8 cellular contexts compared by ENCODE assay signal in the genomic region with DNA sequence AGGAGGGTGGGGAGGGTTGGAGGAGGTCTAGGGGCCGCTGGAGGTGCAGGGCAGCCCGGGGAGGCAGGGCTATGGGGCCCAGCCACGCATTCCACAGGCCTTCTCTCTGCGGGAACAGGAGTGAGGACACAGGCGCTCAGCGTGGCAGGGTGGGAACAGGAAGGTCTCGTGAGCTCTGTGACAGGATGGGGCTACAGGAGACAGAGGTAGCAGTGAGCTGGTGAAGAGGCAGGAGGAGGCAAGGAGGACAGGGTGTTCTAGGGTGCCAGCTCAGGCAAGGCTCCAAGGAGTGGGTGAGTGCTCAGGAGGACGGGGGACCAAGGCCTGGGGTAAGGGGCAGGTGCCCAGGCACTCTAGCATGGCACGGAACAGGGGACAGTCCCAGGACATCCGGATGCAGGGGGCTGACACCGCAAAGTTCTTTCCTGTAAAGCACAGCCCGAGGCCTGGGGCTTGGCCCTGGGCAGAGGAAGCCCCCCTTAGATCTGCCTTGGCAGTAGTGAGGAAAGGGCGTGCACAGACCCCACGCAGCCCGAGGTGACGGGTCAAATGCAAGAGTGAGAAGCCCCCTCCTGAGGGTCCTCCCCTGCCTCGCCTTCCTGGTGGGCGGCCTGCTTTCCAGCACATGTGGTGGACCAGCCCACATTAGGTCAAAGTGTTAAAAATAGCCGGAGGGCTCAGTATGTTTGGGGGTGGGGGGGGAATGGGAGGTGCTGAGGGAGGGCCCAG. TPM values are rescaled to one million over a fixed set of nuclear protein-coding genes. Genes with fewer than 3 reads are reported as not detected.
DNase-seq lines count a peak whose midpoint lies in the region; ATAC-seq, FAIRE-seq and TF ChIP-seq lines count a peak whose summit lies in the region.

No MANE protein-coding gene starts in this region.

- H2AFZ ChIP-seq in HepG2 (ENCODE audit: low read length): no peak overlapping the region

- H3K36me3 ChIP-seq in Panc1 (ENCODE audit: control insufficient read depth, insufficient read depth, low read length) (peaks cover under 1% of the 10 kb centered on the region; the same call in 1 of the 2 replicates), HepG2 (replicated peaks in 1 of 2; ENCODE audit: control insufficient read depth in 1 of 2, insufficient read depth in 2 of 2, low read length in 2 of 2) (no peaks in the 10 kb centered on the region)

- POLR2A ChIA-PET in Panc1 (lab: Charles Lee): interaction anchor here (0.6 to 7.3 kb wide), 7 partner anchors 11 to 116 kb away, joined by 3 to 108 read pairs (median 11); a partner anchor contains a TSS
- POLR2A ChIA-PET in HepG2 (lab: Yijun Ruan, JAX): interaction anchor here (1.0 to 17.8 kb wide), 25 partner anchors 9 to 421 kb away, joined by 3 to 952 read pairs (median 20); a partner anchor contains a TSS

- DNase-seq in EH (ENCODE audit: low read depth) (peak; percentile 63), Panc1 (ENCODE audit: low read depth, low spot score) (no peak), HepG2 (ENCODE audit: low spot score) (no peak), cortex of kidney (lab: John Stamatoyannopoulos, UW) (no peak), SK-N-DZ (ENCODE audit: low spot score) (no peak)
- DNase-seq in central memory CD4-positive, alpha-beta T cell: peak; percentile 39
- DNase-seq in stimulated activated naive CD8-positive, alpha-beta T cell treated with anti-CD3 and anti-CD28 coated beads, Interleukin-15, amount 100 ng/mL, for 72 hours: peak; percentile 56 to 73

- peak in 1 of 2 experiments; percentile 58; a peak in 2 of 4 replicates for TF ChIP-seq POLR2A in HepG2 (IDR thresholded peaks at IDR 0.05; ENCODE audit: insufficient read depth in 1 of 2, low read depth in 2 of 2, low read length in 2 of 2)

- H3K4me1 Mint-ChIP-seq in stimulated activated naive CD8-positive, alpha-beta T cell treated with anti-CD3 and anti-CD28 coated beads, Interleukin-15, amount 100 ng/mL, for 72 hours: peaks cover 63% of the 10 kb centered on the region

- TF ChIP-seq RAD21 in HepG2 (CRISPR knock-in tag; IDR thresholded peaks at IDR 0.05): no peak

- peak overlapping the region; percentile 100 for H3K9ac ChIP-seq in HepG2 (ENCODE audit: insufficient read depth, low read depth, low read length)

- WGBS in HepG2 (ENCODE audit: low lambda C conversion rate): 0% methylated on average over 11 of the region's 19 CpGs

- BruUV-seq in Panc1 (replicated peaks; lab: Mats Ljungman, UMichigan) (no TSS peak), HepG2 (replicated peaks; lab: Mats Ljungman, UMichigan) (no TSS peak)

- no peaks in the 10 kb centered on the region for H3K27me3 ChIP-seq in Panc1 (ENCODE audit: control insufficient read depth, insufficient read depth, low read length)
- H3K27me3 ChIP-seq in HepG2 (ENCODE audit: control insufficient read depth in 1 of 2, insufficient read depth in 2 of 2, low read length in 2 of 2): no peaks in the 10 kb centered on the region; a peak in 1 of 5 replicates

- CTCF ChIA-PET in Panc1 (lab: Charles Lee): interaction anchor here (0.6 to 0.7 kb wide), 2 partner anchors 37 to 91 kb away, joined by 3 to 5 read pairs; no protein-coding TSS in a partner anchor
- CTCF ChIA-PET in HepG2 (lab: Yijun Ruan, JAX; ENCODE audit: low intra/inter-chr PET ratio, low total read pairs): interaction anchor here (2.7 kb wide), 1 partner anchor 93 kb away, joined by 20 read pairs; no protein-coding TSS in a partner anchor

- H3K4me3 ChIP-seq in Panc1 (ENCODE audit: low read depth in 2 of 2, low read length in 2 of 2): peak overlapping the region in 1 of 2 experiments; percentile 7; a peak in 1 of 4 replicates
- H3K4me3 ChIP-seq in HepG2 (replicated peaks in 1 of 3; ENCODE audit: insufficient read depth in 1 of 3, low read depth in 2 of 3, low read length in 3 of 3): peak overlapping the region; percentile 62 to 87 (median 64)

- H3K9me3 ChIP-seq in Panc1 (ENCODE audit: control insufficient read depth, insufficient read depth, low read depth, low read length) (no peaks in the 10 kb centered on the region), HepG2 (ENCODE audit: low read length) (no peaks in the 10 kb centered on the region)

- H3K4me1 ChIP-seq in Panc1 (ENCODE audit: control insufficient read depth, insufficient read depth, low read length) (peaks cover 71% of the 10 kb centered on the region), HepG2 (ENCODE audit: insufficient read depth, low read length) (peaks cover 67% of the 10 kb centered on the region)

- H3K9me3 Mint-ChIP-seq in stimulated activated naive CD8-positive, alpha-beta T cell treated with anti-CD3 and anti-CD28 coated beads, Interleukin-15, amount 100 ng/mL, for 72 hours: peaks cover 0 to 6% of the 10 kb centered on the region in 2 donors

- intact Hi-C loops in Panc1 (cut with micrococcal nuclease; ENCODE audit: unreplicated experiment): loop anchor here (5.0 kb wide), 1 partner anchor 94 kb away; no protein-coding TSS in a partner anchor
- intact Hi-C loops in HepG2 (cut with micrococcal nuclease; ENCODE audit: unreplicated experiment): loop anchor here (1.0 to 5.0 kb wide), 5 partner anchors 9 to 94 kb away; a partner anchor contains a TSS

- FAIRE-seq in HepG2 (lab: Jason Lieb, UNC): no peak

- peak overlapping the region; percentile 90 to 97 for H3K4me3 Mint-ChIP-seq in stimulated activated naive CD8-positive, alpha-beta T cell treated with anti-CD3 and anti-CD28 coated beads, Interleukin-15, amount 100 ng/mL, for 72 hours

- H4K20me1 ChIP-seq in HepG2 (ENCODE audit: insufficient read depth, low read length): peaks cover 2% of the 10 kb centered on the region; the same call in 1 of the 2 replicates

- H3K27me3 Mint-ChIP-seq in stimulated activated naive CD8-positive, alpha-beta T cell treated with anti-CD3 and anti-CD28 coated beads, Interleukin-15, amount 100 ng/mL, for 72 hours: peaks cover 4% of the 10 kb centered on the region

- TF ChIP-seq EP300 in HepG2 (IDR thresholded peaks at IDR 0.05; ENCODE audit: low read depth in 2 of 2, low read length in 2 of 2) (no peak), HepG2 (CRISPR knock-in tag; IDR thresholded peaks at IDR 0.05; ENCODE audit: borderline replicate concordance) (no peak)

- H3K27ac ChIP-seq in Panc1 (ENCODE audit: low read length) (peak overlapping the region; percentile 100), HepG2 (ENCODE audit: extremely low read length, insufficient read depth, low read length) (peak overlapping the region; percentile 100)

- H3K4me2 ChIP-seq in HepG2 (ENCODE audit: low read depth, low read length): peak overlapping the region; percentile 99

- H3K79me2 ChIP-seq in HepG2 (ENCODE audit: insufficient read depth, low read length): peaks cover 41% of the 10 kb centered on the region

- in situ Hi-C loops in Panc1 (cut with HindIII; ENCODE audit: low pct_unique_long_range_greater_than_20kb, low sequenced_read_pairs) (no loop called here), HepG2 (cut with HindIII; ENCODE audit: extremely low pct_ligation_motif_present, low pct_unique_long_range_greater_than_20kb) (loop anchor here (5.0 kb wide), 1 partner anchor 36 kb away; a partner anchor contains a TSS)

- no peak for ATAC-seq in Panc1
- ATAC-seq in HepG2: peak; percentile 0; the same call in 2 of the 3 replicates
- ATAC-seq in stimulated activated naive CD8-positive, alpha-beta T cell treated with anti-CD3 and anti-CD28 coated beads, Interleukin-15, amount 100 ng/mL, for 72 hours: peak; percentile 10
- ATAC-seq in GM21367 (IDR thresholded peaks at IDR 0.05; ENCODE audit: unreplicated experiment): no peak

- peak overlapping the region; percentile 92 to 97 for H3K27ac Mint-ChIP-seq in stimulated activated naive CD8-positive, alpha-beta T cell treated with anti-CD3 and anti-CD28 coated beads, Interleukin-15, amount 100 ng/mL, for 72 hours

- TF ChIP-seq CTCF in Panc1 (IDR thresholded peaks at IDR 0.05) (no peak), HepG2 (CRISPR knock-in tag; IDR thresholded peaks at IDR 0.05) (no peak)

RNA-seq across cellular contexts. Expression of a gene that starts 4.7 kb away (rescaled TPM):
- total RNA-seq in Panc1 (2021; ENCODE audit: unreplicated experiment) (731 TPM), HepG2 (2016; rRNA removed; fragmentation: Illumina TruSeq; extraction: Trizol) (10.5 and 20.5 TPM in 2 replicates)
- 190 TPM for polyA plus RNA-seq in Panc1 (2012; ENCODE audit: insufficient read length)
- total RNA-seq in HepG2 (2016; cell fraction: cytosol; rRNA removed; fragmentation: Illumina TruSeq; extraction: Trizol; ENCODE audit: low read depth): 2.2 and 2.6 TPM in 2 replicates
- 8.4 and 21.3 TPM in 2 replicates for total RNA-seq in HepG2 (2016; cell fraction: insoluble cytoplasmic fraction; rRNA removed; fragmentation: Illumina TruSeq; extraction: Trizol)
- 7.8 and 8.3 TPM in 2 replicates for total RNA-seq in HepG2 (2016; cell fraction: membrane; rRNA removed; fragmentation: Illumina TruSeq; extraction: Trizol)
- 196 and 220 TPM in 2 replicates for total RNA-seq in HepG2 (2016; cell fraction: nucleus; rRNA removed; fragmentation: Illumina TruSeq; extraction: Trizol)
- 41.2 and 41.3 TPM in 2 replicates for polyA plus RNA-seq in HepG2 (2011; rRNA removed)
- polyA plus RNA-seq in HepG2 (2011; cell fraction: cytosol; rRNA removed): 13.0 and 13.4 TPM in 2 replicates
- 222 and 327 TPM in 2 replicates for polyA plus RNA-seq in HepG2 (2011; cell fraction: nucleus; rRNA removed)
- 288 and 371 TPM in 2 replicates for polyA plus RNA-seq in HepG2 (2012)
- 3.6 and 4.3 TPM in 2 replicates for polyA plus RNA-seq in HepG2 (2016; cell fraction: cytosol; fragmentation: Illumina TruSeq; extraction: Trizol; ENCODE audit: low read depth)
- polyA plus RNA-seq in HepG2 (2016; cell fraction: insoluble cytoplasmic fraction; fragmentation: Illumina TruSeq; extraction: Trizol; ENCODE audit: low read depth): 54.0 and 61.1 TPM in 2 replicates
- polyA plus RNA-seq in HepG2 (2016; cell fraction: membrane; fragmentation: Illumina TruSeq; extraction: Trizol; ENCODE audit: low read depth): 47.1 and 54.4 TPM in 2 replicates
- 577 and 628 TPM in 2 replicates for polyA plus RNA-seq in HepG2 (2016; cell fraction: nucleus; fragmentation: Illumina TruSeq; extraction: Trizol; ENCODE audit: insufficient read depth, low read depth)
- polyA minus RNA-seq in HepG2 (2011; rRNA and poly(A)+ RNA removed; ENCODE audit: low replicate concordance): 64.6 and 225 TPM in 2 replicates
- polyA minus RNA-seq in HepG2 (2011; cell fraction: cytosol; rRNA and poly(A)+ RNA removed): 17.3 and 20.2 TPM in 2 replicates
- polyA minus RNA-seq in HepG2 (2011; cell fraction: nucleus; rRNA and poly(A)+ RNA removed): 1,479 and 1,737 TPM in 2 replicates
- 15.6 and 18.2 TPM in 2 replicates for polyA plus RNA-seq in SK-N-DZ (2014; cell fraction: cytosol; rRNA removed)
- polyA plus RNA-seq in SK-N-DZ (2014; cell fraction: nucleus; rRNA removed): 45.6 and 148 TPM in 2 replicates

RNA-seq across cellular contexts. Expression of a gene that starts 31.4 kb away (rescaled TPM):
- total RNA-seq in Panc1 (2021; ENCODE audit: unreplicated experiment) (85.8 TPM), HepG2 (2016; rRNA removed; fragmentation: Illumina TruSeq; extraction: Trizol) (18.0 and 20.6 TPM in 2 replicates)
- polyA plus RNA-seq in Panc1 (2012; ENCODE audit: insufficient read length): 76.7 TPM
- 2.2 and 2.9 TPM in 2 replicates for total RNA-seq in HepG2 (2016; cell fraction: cytosol; rRNA removed; fragmentation: Illumina TruSeq; extraction: Trizol; ENCODE audit: low read depth)
- 17.5 and 22.6 TPM in 2 replicates for total RNA-seq in HepG2 (2016; cell fraction: insoluble cytoplasmic fraction; rRNA removed; fragmentation: Illumina TruSeq; extraction: Trizol)
- total RNA-seq in HepG2 (2016; cell fraction: membrane; rRNA removed; fragmentation: Illumina TruSeq; extraction: Trizol): 5.3 and 6.3 TPM in 2 replicates
- total RNA-seq in HepG2 (2016; cell fraction: nucleus; rRNA removed; fragmentation: Illumina TruSeq; extraction: Trizol): 12.4 and 14.6 TPM in 2 replicates
- 5.8 and 9.4 TPM in 2 replicates for polyA plus RNA-seq in HepG2 (2011; rRNA removed)
- polyA plus RNA-seq in HepG2 (2011; cell fraction: cytosol; rRNA removed): 5.9 and 6.7 TPM in 2 replicates
- 26.7 and 32.6 TPM in 2 replicates for polyA plus RNA-seq in HepG2 (2011; cell fraction: nucleus; rRNA removed)
- 3.5 and 5.2 TPM in 2 replicates for polyA plus RNA-seq in HepG2 (2012)
- polyA plus RNA-seq in HepG2 (2016; cell fraction: cytosol; fragmentation: Illumina TruSeq; extraction: Trizol; ENCODE audit: low read depth): 2.5 and 2.6 TPM in 2 replicates
- 13.5 and 17.1 TPM in 2 replicates for polyA plus RNA-seq in HepG2 (2016; cell fraction: insoluble cytoplasmic fraction; fragmentation: Illumina TruSeq; extraction: Trizol; ENCODE audit: low read depth)
- polyA plus RNA-seq in HepG2 (2016; cell fraction: membrane; fragmentation: Illumina TruSeq; extraction: Trizol; ENCODE audit: low read depth): 2.8 and 3.8 TPM in 2 replicates
- 21.4 and 24.7 TPM in 2 replicates for polyA plus RNA-seq in HepG2 (2016; cell fraction: nucleus; fragmentation: Illumina TruSeq; extraction: Trizol; ENCODE audit: insufficient read depth, low read depth)
- polyA minus RNA-seq in HepG2 (2011; rRNA and poly(A)+ RNA removed; ENCODE audit: low replicate concordance): 22.3 and 24.3 TPM in 2 replicates
- 5.4 and 6.2 TPM in 2 replicates for polyA minus RNA-seq in HepG2 (2011; cell fraction: cytosol; rRNA and poly(A)+ RNA removed)
- 6.2 and 11.8 TPM in 2 replicates for polyA minus RNA-seq in HepG2 (2011; cell fraction: nucleus; rRNA and poly(A)+ RNA removed)
- polyA plus RNA-seq in SK-N-DZ (2014; cell fraction: cytosol; rRNA removed): 25.3 and 31.8 TPM in 2 replicates
- polyA plus RNA-seq in SK-N-DZ (2014; cell fraction: nucleus; rRNA removed): 28.6 and 39.3 TPM in 2 replicates

RNA-seq across cellular contexts. Expression of a gene that starts 35.4 kb away (rescaled TPM):
- total RNA-seq in Panc1 (2021; ENCODE audit: unreplicated experiment) (9.8 TPM), HepG2 (2016; rRNA removed; fragmentation: Illumina TruSeq; extraction: Trizol) (2.1 and 3.4 TPM in 2 replicates)
- 5.9 TPM for polyA plus RNA-seq in Panc1 (2012; ENCODE audit: insufficient read length)
- 0.79 and 1.0 TPM in 2 replicates for total RNA-seq in HepG2 (2016; cell fraction: cytosol; rRNA removed; fragmentation: Illumina TruSeq; extraction: Trizol; ENCODE audit: low read depth)
- total RNA-seq in HepG2 (2016; cell fraction: insoluble cytoplasmic fraction; rRNA removed; fragmentation: Illumina TruSeq; extraction: Trizol): 1.9 TPM in 2 replicates
- 1.5 and 2.2 TPM in 2 replicates for total RNA-seq in HepG2 (2016; cell fraction: membrane; rRNA removed; fragmentation: Illumina TruSeq; extraction: Trizol)
- total RNA-seq in HepG2 (2016; cell fraction: nucleus; rRNA removed; fragmentation: Illumina TruSeq; extraction: Trizol): 1.3 and 3.5 TPM in 2 replicates
- 1.2 and 1.9 TPM in 2 replicates for polyA plus RNA-seq in HepG2 (2011; rRNA removed)
- 0.95 and 0.99 TPM in 2 replicates for polyA plus RNA-seq in HepG2 (2011; cell fraction: cytosol; rRNA removed)
- 5.9 and 6.0 TPM in 2 replicates for polyA plus RNA-seq in HepG2 (2011; cell fraction: nucleus; rRNA removed)
- 2.0 and 4.1 TPM in 2 replicates for polyA plus RNA-seq in HepG2 (2012)
- polyA plus RNA-seq in HepG2 (2016; cell fraction: cytosol; fragmentation: Illumina TruSeq; extraction: Trizol; ENCODE audit: low read depth): 0.45 and 0.70 TPM in 2 replicates
- polyA plus RNA-seq in HepG2 (2016; cell fraction: insoluble cytoplasmic fraction; fragmentation: Illumina TruSeq; extraction: Trizol; ENCODE audit: low read depth): 1.3 and 1.6 TPM in 2 replicates
- polyA plus RNA-seq in HepG2 (2016; cell fraction: membrane; fragmentation: Illumina TruSeq; extraction: Trizol; ENCODE audit: low read depth): 1.4 and 1.5 TPM in 2 replicates
- 5.6 and 8.8 TPM in 2 replicates for polyA plus RNA-seq in HepG2 (2016; cell fraction: nucleus; fragmentation: Illumina TruSeq; extraction: Trizol; ENCODE audit: insufficient read depth, low read depth)
- 1.9 and 7.2 TPM in 2 replicates for polyA minus RNA-seq in HepG2 (2011; rRNA and poly(A)+ RNA removed; ENCODE audit: low replicate concordance)
- 1.4 and 2.5 TPM in 2 replicates for polyA minus RNA-seq in HepG2 (2011; cell fraction: cytosol; rRNA and poly(A)+ RNA removed)
- 1.4 and 2.4 TPM in 2 replicates for polyA minus RNA-seq in HepG2 (2011; cell fraction: nucleus; rRNA and poly(A)+ RNA removed)
- polyA plus RNA-seq in SK-N-DZ (2014; cell fraction: cytosol; rRNA removed): 2.4 and 3.9 TPM in 2 replicates
- polyA plus RNA-seq in SK-N-DZ (2014; cell fraction: nucleus; rRNA removed): 2.0 and 7.1 TPM in 2 replicates

Comparison
In these comparisons a context has a peak if more than half of its experiments do, and no peak if none do; other contexts are left out.
1. DNase-seq: peak in EH (single experiment), central memory CD4-positive, alpha-beta T cell (single experiment) and stimulated activated naive CD8-positive, alpha-beta T cell treated with anti-CD3 and anti-CD28 coated beads, Interleukin-15, amount 100 ng/mL, for 72 hours (2 of 2); none in Panc1 (single experiment), HepG2 (single experiment), cortex of kidney (single experiment) and SK-N-DZ (single experiment).
2. ATAC-seq: peak in HepG2 (single experiment) and stimulated activated naive CD8-positive, alpha-beta T cell treated with anti-CD3 and anti-CD28 coated beads, Interleukin-15, amount 100 ng/mL, for 72 hours (single experiment); none in Panc1 (single experiment) and GM21367 (single experiment).